ENCODE assay signal across 8 cellular contexts in genomic region chr9:114098660-114099522, GRCh38. TPM values are rescaled to one million over a fixed set of nuclear protein-coding genes. Genes with fewer than 3 reads are reported as not detected.
A peak's percentile ranks its signal among the peaks of the same experiment; 100 is the strongest.
DNase-seq lines count a peak whose midpoint lies in the region; ATAC-seq, FAIRE-seq and TF ChIP-seq lines count a peak whose summit lies in the region.

TSS of gene KIF12 (minus strand) at chr9:114099292. CDS start at chr9:114099276, 16 bp downstream.

- DNase-seq in NCI-H1694 treated with DMSO at 0.1 percent for 48 hours (lab: John Stamatoyannopoulos, UW) (peak; percentile 84), astrocyte of the hippocampus (ENCODE audit: low read depth, low spot score) (peak; percentile 37), kidney (peak; percentile 95), NCI-H2196 treated with DMSO at 0.1 percent for 48 hours (lab: John Stamatoyannopoulos, UW; ENCODE audit: unreplicated experiment) (no peak)
- DNase-seq in stimulated activated CD4-positive, alpha-beta T cell treated with anti-CD3 and anti-CD28 coated beads, Interleukin-4, amount 100 ng/mL, for 1 hour, result peak; percentile 26
- DNase-seq in activated CD4-positive, CD25-positive, alpha-beta regulatory T cell (lab: John Stamatoyannopoulos, UW), result no peak

- peaks cover 0 to 15% (median 0%) of the 10 kb centered on the region in 11 experiments; a peak in 2 of 22 replicates for H4K20me1 ChIP-seq in BLaER1 treated with 17β-estradiol and CSF1 and Interleukin-3, amounts not matched to agents 10 nM and 100 nM

- FAIRE-seq in kidney (lab: Jason Lieb, UNC), result no peak

- H3K27ac ChIP-seq in BLaER1 treated with 17β-estradiol and CSF1 and Interleukin-3, amounts not matched to agents 10 nM and 100 nM, result peak within 1 kb of the TSS in 4 of 11 experiments; percentile 1 to 52 (median 18); a peak in 2 of 22 replicates
- peak within 1 kb of the TSS; percentile 84 to 94 for H3K27ac ChIP-seq in kidney (ENCODE audit: low read depth in 2 of 2, low read length in 2 of 2)

- H3K9ac ChIP-seq in BLaER1 treated with 17β-estradiol and CSF1 and Interleukin-3, amounts not matched to agents 10 nM and 100 nM, result peak within 1 kb of the TSS; percentile 40 to 73 (median 61); a peak in 18 of 22 replicates
- H3K9ac ChIP-seq in kidney (ENCODE audit: low read length in 2 of 2), result peak within 1 kb of the TSS; percentile 13 to 71

- intact Hi-C loops in kidney (cut with DNase I), result no loop called here

- H3K27me3 ChIP-seq in BLaER1 treated with 17β-estradiol and CSF1 and Interleukin-3, amounts not matched to agents 10 nM and 100 nM, result peaks cover 0 to 23% (median 0%) of the 10 kb centered on the region in 11 experiments; a peak in 6 of 22 replicates

- no peak for TF ChIP-seq CTCF in kidney (IDR thresholded peaks at IDR 0.05; ENCODE audit: borderline replicate concordance, extremely low read depth, insufficient read depth)

- peaks cover 0 to 17% (median 0%) of the 10 kb centered on the region in 11 experiments; a peak in 5 of 22 replicates for H3K36me3 ChIP-seq in BLaER1 treated with 17β-estradiol and CSF1 and Interleukin-3, amounts not matched to agents 10 nM and 100 nM
- peaks cover 9 to 24% of the 10 kb centered on the region in 2 donors for H3K36me3 ChIP-seq in kidney (ENCODE audit: control insufficient read depth in 1 of 2, insufficient read depth in 2 of 2, low read length in 2 of 2)

- H3K4me3 ChIP-seq in BLaER1 treated with 17β-estradiol and CSF1 and Interleukin-3, amounts not matched to agents 10 nM and 100 nM, result peak within 1 kb of the TSS; percentile 57 to 75 (median 68)
- H3K4me3 ChIP-seq in kidney (ENCODE audit: low read length in 2 of 2), result peak within 1 kb of the TSS; percentile 49 to 91

- H3K4me1 ChIP-seq in BLaER1 treated with 17β-estradiol and CSF1 and Interleukin-3, amounts not matched to agents 10 nM and 100 nM, result peaks cover 11 to 64% (median 58%) of the 10 kb centered on the region in 10 experiments
- peaks cover 27 to 31% of the 10 kb centered on the region in 2 donors for H3K4me1 ChIP-seq in kidney (ENCODE audit: control insufficient read depth in 1 of 2, insufficient read depth in 1 of 2, low read depth in 1 of 2, low read length in 2 of 2)

- H3K4me2 ChIP-seq in BLaER1 treated with 17β-estradiol and CSF1 and Interleukin-3, amounts not matched to agents 10 nM and 100 nM, result peak within 1 kb of the TSS; percentile 86 to 95 (median 91)

- no peak for ATAC-seq in GM21515 (IDR thresholded peaks at IDR 0.05; ENCODE audit: unreplicated experiment)

- H3K9me3 ChIP-seq in BLaER1 treated with 17β-estradiol and CSF1 and Interleukin-3, amounts not matched to agents 10 nM and 100 nM (replicated peaks in 1 of 11), result peaks cover 5 to 13% (median 8%) of the 10 kb centered on the region in 11 experiments; a peak in 17 of 22 replicates
- peaks cover 0 to 2% of the 10 kb centered on the region in 2 donors for H3K9me3 ChIP-seq in kidney (ENCODE audit: control insufficient read depth in 1 of 2, low read length in 2 of 2)

RNA-seq across cellular contexts. Expression of gene KIF12, which starts in this region (rescaled TPM):
- 202 TPM for total RNA-seq in kidney
- polyA plus RNA-seq in kidney (ENCODE audit: insufficient read depth, low read depth, low replicate concordance), result 155 TPM

Comparison
In these comparisons a context has a peak if more than half of its experiments do, and no peak if none do; other contexts are left out.
1. DNase-seq: peak in NCI-H1694 treated with DMSO at 0.1 percent for 48 hours (single experiment), astrocyte of the hippocampus (single experiment), kidney (single experiment) and stimulated activated CD4-positive, alpha-beta T cell treated with anti-CD3 and anti-CD28 coated beads, Interleukin-4, amount 100 ng/mL, for 1 hour (single experiment); none in NCI-H2196 treated with DMSO at 0.1 percent for 48 hours (single experiment) and activated CD4-positive, CD25-positive, alpha-beta regulatory T cell (0 of 4).